In genomic region chr11:116869610-116870009, GRCh38 we compare ENCODE assay signal across 1 cellular context.
TF ChIP-seq lines count a peak whose summit lies in the region.

No MANE protein-coding gene starts in this region.

TF ChIP-seq in HepG2, 621 proteins besides CTCF, POLR2A, EP300 and RAD21 (continued from another document):
- no peak for TF ChIP-seq IRF9 (CRISPR knock-in tag; IDR thresholded peaks at IDR 0.05; ENCODE audit: borderline replicate concordance)
- TF ChIP-seq ZNF18 (CRISPR knock-in tag; IDR thresholded peaks at IDR 0.05; ENCODE audit: insufficient replicate concordance): no peak
- TF ChIP-seq MATR3 (CRISPR knock-in tag; IDR thresholded peaks at IDR 0.05): no peak
- TF ChIP-seq SKIL (CRISPR knock-in tag; IDR thresholded peaks at IDR 0.05; ENCODE audit: borderline replicate concordance): no peak
- TF ChIP-seq FOXP1 (IDR thresholded peaks at IDR 0.05): no peak
- TF ChIP-seq FOXP1 (CRISPR knock-in tag; IDR thresholded peaks at IDR 0.05): peak; percentile 38; the same call in 1 of the 2 replicates
- TF ChIP-seq ZBTB2 (CRISPR knock-in tag; IDR thresholded peaks at IDR 0.05; ENCODE audit: low read depth): no peak
- no peak for TF ChIP-seq GLMP (CRISPR knock-in tag; IDR thresholded peaks at IDR 0.05; ENCODE audit: borderline replicate concordance)
- no peak for TF ChIP-seq HHEX (CRISPR knock-in tag; IDR thresholded peaks at IDR 0.05)
- TF ChIP-seq ZNF678 (CRISPR knock-in tag; IDR thresholded peaks at IDR 0.05): no peak
- TF ChIP-seq FOXA1 (IDR thresholded peaks at IDR 0.05): no peak
- peak; percentile 58; the same call in 1 of the 2 replicates for TF ChIP-seq FOXA1 (CRISPR knock-in tag; IDR thresholded peaks at IDR 0.05)
- TF ChIP-seq NPAS2 (CRISPR knock-in tag; IDR thresholded peaks at IDR 0.05; ENCODE audit: borderline replicate concordance): no peak
- no peak for TF ChIP-seq KAT8 (CRISPR knock-in tag; IDR thresholded peaks at IDR 0.05)
- TF ChIP-seq NR2F6 (IDR thresholded peaks at IDR 0.05): no peak
- no peak for TF ChIP-seq NR2F6 (CRISPR knock-in tag; IDR thresholded peaks at IDR 0.05)
- TF ChIP-seq KLF6 (CRISPR knock-in tag; IDR thresholded peaks at IDR 0.05): no peak
